ENCODE assay signal across 1 cellular context in the genomic region with DNA sequence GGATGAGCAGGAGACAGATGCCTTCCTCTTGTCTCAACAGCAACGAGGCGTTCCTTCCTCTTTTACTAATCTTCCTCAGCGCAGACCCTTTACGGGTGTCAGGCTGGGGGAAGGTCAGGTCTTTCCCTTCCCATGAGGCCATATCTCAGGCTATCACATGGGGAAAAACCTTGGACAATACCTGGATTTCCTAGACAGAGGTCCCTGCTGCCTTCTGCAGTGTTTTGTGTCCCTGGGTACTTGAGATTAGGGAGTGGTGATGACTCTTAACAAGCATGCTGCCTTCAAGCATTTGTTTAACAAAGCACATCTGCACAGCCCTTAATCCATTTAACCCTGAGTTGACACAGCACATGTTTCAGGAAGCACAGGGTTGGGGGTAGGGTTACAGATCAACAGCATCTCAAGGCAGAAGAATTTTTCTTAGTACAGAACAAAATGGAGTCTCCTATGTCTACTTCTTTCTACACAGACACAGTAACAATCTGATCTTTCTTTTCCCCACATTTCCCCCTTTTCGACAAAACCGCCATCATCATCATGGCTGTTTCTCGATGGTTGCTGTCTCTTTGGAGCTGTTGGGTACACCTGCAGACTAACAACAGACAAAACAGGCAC.
TF ChIP-seq lines count a peak whose summit lies in the region.
"Not testable (repeated sequence)": the region's sequence is repeated elsewhere in the genome, so short reads cannot be mapped to it uniquely, and the experiment has no call there.

No MANE protein-coding gene starts in this region.

TF ChIP-seq in K562, 482 proteins besides CTCF, POLR2A, EP300 and RAD21 (continued from another document and continues in another):
- peak; percentile 31; the same call in 1 of the 2 replicates for TF ChIP-seq ZBTB12 (CRISPR knock-in tag; IDR thresholded peaks at IDR 0.05)
- TF ChIP-seq, protein P1, sequence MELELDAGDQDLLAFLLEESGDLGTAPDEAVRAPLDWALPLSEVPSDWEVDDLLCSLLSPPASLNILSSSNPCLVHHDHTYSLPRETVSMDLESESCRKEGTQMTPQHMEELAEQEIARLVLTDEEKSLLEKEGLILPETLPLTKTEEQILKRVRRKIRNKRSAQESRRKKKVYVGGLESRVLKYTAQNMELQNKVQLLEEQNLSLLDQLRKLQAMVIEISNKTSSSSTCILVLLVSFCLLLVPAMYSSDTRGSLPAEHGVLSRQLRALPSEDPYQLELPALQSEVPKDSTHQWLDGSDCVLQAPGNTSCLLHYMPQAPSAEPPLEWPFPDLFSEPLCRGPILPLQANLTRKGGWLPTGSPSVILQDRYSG (tag; conservative IDR thresholded peaks at IDR 0.05; ENCODE audit: low read depth) = peak; percentile 96
- peak; percentile 85 for TF ChIP-seq CXXC5 (CRISPR knock-in tag; IDR thresholded peaks at IDR 0.05)
- 0 out of 4 replicates have a peak, but pooled peaks of 1 of the 2 experiments have one; percentile 38 for TF ChIP-seq SRF (CRISPR knock-in tag; IDR thresholded peaks at IDR 0.05)
- peak; percentile 37; the same call in 1 of the 2 replicates for TF ChIP-seq NKRF (IDR thresholded peaks at IDR 0.05; ENCODE audit: borderline replicate concordance)
- TF ChIP-seq ILK (tag; IDR thresholded peaks at IDR 0.05; ENCODE audit: borderline replicate concordance, low read depth) = peak; percentile 63
- TF ChIP-seq, protein P2, sequence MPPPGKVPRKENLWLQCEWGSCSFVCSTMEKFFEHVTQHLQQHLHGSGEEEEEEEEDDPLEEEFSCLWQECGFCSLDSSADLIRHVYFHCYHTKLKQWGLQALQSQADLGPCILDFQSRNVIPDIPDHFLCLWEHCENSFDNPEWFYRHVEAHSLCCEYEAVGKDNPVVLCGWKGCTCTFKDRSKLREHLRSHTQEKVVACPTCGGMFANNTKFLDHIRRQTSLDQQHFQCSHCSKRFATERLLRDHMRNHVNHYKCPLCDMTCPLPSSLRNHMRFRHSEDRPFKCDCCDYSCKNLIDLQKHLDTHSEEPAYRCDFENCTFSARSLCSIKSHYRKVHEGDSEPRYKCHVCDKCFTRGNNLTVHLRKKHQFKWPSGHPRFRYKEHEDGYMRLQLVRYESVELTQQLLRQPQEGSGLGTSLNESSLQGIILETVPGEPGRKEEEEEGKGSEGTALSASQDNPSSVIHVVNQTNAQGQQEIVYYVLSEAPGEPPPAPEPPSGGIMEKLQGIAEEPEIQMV (tag; conservative IDR thresholded peaks at IDR 0.05; ENCODE audit: low read depth) = peak; percentile 76
- TF ChIP-seq MTA1 (IDR thresholded peaks at IDR 0.05; ENCODE audit: borderline replicate concordance) = peak; percentile 79; the same call in 1 of the 2 replicates
- peak; percentile 86 for TF ChIP-seq BRD9 (IDR thresholded peaks at IDR 0.05; ENCODE audit: low read depth, partially characterized antibody)
- TF ChIP-seq, protein P3, sequence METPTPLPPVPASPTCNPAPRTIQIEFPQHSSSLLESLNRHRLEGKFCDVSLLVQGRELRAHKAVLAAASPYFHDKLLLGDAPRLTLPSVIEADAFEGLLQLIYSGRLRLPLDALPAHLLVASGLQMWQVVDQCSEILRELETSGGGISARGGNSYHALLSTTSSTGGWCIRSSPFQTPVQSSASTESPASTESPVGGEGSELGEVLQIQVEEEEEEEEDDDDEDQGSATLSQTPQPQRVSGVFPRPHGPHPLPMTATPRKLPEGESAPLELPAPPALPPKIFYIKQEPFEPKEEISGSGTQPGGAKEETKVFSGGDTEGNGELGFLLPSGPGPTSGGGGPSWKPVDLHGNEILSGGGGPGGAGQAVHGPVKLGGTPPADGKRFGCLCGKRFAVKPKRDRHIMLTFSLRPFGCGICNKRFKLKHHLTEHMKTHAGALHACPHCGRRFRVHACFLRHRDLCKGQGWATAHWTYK (CRISPR knock-in tag; IDR thresholded peaks at IDR 0.05) = 0 out of 2 replicates have a peak, but pooled peaks have one; percentile 23
- TF ChIP-seq NCOA2 (IDR thresholded peaks at IDR 0.05; ENCODE audit: partially characterized antibody in 2 of 2) = peak in 1 of 2 experiments; percentile 70
- TF ChIP-seq FOXA3 (CRISPR knock-in tag; conservative IDR thresholded peaks at IDR 0.05 in 1 of 2, IDR thresholded peaks at IDR 0.05 in 1 of 2) = peak; percentile 15 to 91; a peak in 2 of 4 replicates
- peak; percentile 89 for TF ChIP-seq IRF9 (tag; IDR thresholded peaks at IDR 0.05)
- TF ChIP-seq, protein P4, sequence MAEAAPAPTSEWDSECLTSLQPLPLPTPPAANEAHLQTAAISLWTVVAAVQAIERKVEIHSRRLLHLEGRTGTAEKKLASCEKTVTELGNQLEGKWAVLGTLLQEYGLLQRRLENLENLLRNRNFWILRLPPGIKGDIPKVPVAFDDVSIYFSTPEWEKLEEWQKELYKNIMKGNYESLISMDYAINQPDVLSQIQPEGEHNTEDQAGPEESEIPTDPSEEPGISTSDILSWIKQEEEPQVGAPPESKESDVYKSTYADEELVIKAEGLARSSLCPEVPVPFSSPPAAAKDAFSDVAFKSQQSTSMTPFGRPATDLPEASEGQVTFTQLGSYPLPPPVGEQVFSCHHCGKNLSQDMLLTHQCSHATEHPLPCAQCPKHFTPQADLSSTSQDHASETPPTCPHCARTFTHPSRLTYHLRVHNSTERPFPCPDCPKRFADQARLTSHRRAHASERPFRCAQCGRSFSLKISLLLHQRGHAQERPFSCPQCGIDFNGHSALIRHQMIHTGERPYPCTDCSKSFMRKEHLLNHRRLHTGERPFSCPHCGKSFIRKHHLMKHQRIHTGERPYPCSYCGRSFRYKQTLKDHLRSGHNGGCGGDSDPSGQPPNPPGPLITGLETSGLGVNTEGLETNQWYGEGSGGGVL (CRISPR knock-in tag; IDR thresholded peaks at IDR 0.05) = peak; percentile 65; the same call in 1 of the 2 replicates
- TF ChIP-seq ATF1 (CRISPR knock-in tag; IDR thresholded peaks at IDR 0.05); JUN (IDR thresholded peaks at IDR 0.05; ENCODE audit: borderline replicate concordance, low read depth, low read length): not testable (repeated sequence)
- TF ChIP-seq ATF1 (tag; IDR thresholded peaks at IDR 0.05) = peak; percentile 43
- peak; percentile 44; the same call in 1 of the 2 replicates for TF ChIP-seq KLF6 (CRISPR knock-in tag; IDR thresholded peaks at IDR 0.05; ENCODE audit: borderline replicate concordance)
- TF ChIP-seq, protein P5, sequence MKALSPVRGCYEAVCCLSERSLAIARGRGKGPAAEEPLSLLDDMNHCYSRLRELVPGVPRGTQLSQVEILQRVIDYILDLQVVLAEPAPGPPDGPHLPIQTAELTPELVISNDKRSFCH (CRISPR knock-in tag; IDR thresholded peaks at IDR 0.05) = not testable (repeated sequence)
- TF ChIP-seq, protein P5 (tag; IDR thresholded peaks at IDR 0.05) = peak; percentile 97
- TF ChIP-seq IFI16 (CRISPR knock-in tag; IDR thresholded peaks at IDR 0.05) = peak; percentile 22; the same call in 1 of the 2 replicates
- peak; percentile 69 for TF ChIP-seq MBD2 (IDR thresholded peaks at IDR 0.05; ENCODE audit: borderline replicate concordance, low read depth)
- peak; percentile 6 to 79; a peak in 3 of 4 replicates for TF ChIP-seq TEAD1 (CRISPR knock-in tag; IDR thresholded peaks at IDR 0.05)
- peak in 1 of 2 experiments; percentile 73; a peak in 1 of 4 replicates for TF ChIP-seq NONO (IDR thresholded peaks at IDR 0.05; ENCODE audit: low read depth in 2 of 2, low read length in 1 of 2)
- peak; percentile 92; the same call in 1 of the 2 replicates for TF ChIP-seq ZNF583 (CRISPR knock-in tag; IDR thresholded peaks at IDR 0.05)
- TF ChIP-seq CTBP1 (IDR thresholded peaks at IDR 0.05; ENCODE audit: borderline replicate concordance) = peak; percentile 94
- TF ChIP-seq NRF1 (conservative IDR thresholded peaks at IDR 0.05 in 1 of 2, IDR thresholded peaks at IDR 0.05 in 1 of 2) = peak; percentile 18 to 26; a peak in 1 of 4 replicates
- TF ChIP-seq NFIC (IDR thresholded peaks at IDR 0.05) = peak; percentile 90
- TF ChIP-seq, protein P6, sequence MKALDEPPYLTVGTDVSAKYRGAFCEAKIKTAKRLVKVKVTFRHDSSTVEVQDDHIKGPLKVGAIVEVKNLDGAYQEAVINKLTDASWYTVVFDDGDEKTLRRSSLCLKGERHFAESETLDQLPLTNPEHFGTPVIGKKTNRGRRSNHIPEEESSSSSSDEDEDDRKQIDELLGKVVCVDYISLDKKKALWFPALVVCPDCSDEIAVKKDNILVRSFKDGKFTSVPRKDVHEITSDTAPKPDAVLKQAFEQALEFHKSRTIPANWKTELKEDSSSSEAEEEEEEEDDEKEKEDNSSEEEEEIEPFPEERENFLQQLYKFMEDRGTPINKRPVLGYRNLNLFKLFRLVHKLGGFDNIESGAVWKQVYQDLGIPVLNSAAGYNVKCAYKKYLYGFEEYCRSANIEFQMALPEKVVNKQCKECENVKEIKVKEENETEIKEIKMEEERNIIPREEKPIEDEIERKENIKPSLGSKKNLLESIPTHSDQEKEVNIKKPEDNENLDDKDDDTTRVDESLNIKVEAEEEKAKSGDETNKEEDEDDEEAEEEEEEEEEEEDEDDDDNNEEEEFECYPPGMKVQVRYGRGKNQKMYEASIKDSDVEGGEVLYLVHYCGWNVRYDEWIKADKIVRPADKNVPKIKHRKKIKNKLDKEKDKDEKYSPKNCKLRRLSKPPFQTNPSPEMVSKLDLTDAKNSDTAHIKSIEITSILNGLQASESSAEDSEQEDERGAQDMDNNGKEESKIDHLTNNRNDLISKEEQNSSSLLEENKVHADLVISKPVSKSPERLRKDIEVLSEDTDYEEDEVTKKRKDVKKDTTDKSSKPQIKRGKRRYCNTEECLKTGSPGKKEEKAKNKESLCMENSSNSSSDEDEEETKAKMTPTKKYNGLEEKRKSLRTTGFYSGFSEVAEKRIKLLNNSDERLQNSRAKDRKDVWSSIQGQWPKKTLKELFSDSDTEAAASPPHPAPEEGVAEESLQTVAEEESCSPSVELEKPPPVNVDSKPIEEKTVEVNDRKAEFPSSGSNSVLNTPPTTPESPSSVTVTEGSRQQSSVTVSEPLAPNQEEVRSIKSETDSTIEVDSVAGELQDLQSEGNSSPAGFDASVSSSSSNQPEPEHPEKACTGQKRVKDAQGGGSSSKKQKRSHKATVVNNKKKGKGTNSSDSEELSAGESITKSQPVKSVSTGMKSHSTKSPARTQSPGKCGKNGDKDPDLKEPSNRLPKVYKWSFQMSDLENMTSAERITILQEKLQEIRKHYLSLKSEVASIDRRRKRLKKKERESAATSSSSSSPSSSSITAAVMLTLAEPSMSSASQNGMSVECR (CRISPR knock-in tag; IDR thresholded peaks at IDR 0.05) = peak; percentile 78
- peak; percentile 37 to 91; a peak in 2 of 4 replicates for TF ChIP-seq ARNT (IDR thresholded peaks at IDR 0.05)
- peak; percentile 59; the same call in 1 of the 2 replicates for TF ChIP-seq MTA3 (IDR thresholded peaks at IDR 0.05; ENCODE audit: borderline replicate concordance)
- peak; percentile 69; the same call in 1 of the 2 replicates for TF ChIP-seq KAT7 (CRISPR knock-in tag; IDR thresholded peaks at IDR 0.05; ENCODE audit: borderline replicate concordance)
- TF ChIP-seq ZNF445 (CRISPR knock-in tag; IDR thresholded peaks at IDR 0.05; ENCODE audit: low read depth) = peak; percentile 66; the same call in 1 of the 2 replicates
- peak; percentile 84 for TF ChIP-seq L3MBTL2 (IDR thresholded peaks at IDR 0.05)
- TF ChIP-seq ZNF175 (CRISPR knock-in tag; IDR thresholded peaks at IDR 0.05; ENCODE audit: low read depth) = peak; percentile 68; the same call in 1 of the 2 replicates
- TF ChIP-seq CC2D1A (IDR thresholded peaks at IDR 0.05) = peak; percentile 94; the same call in 1 of the 2 replicates
- peak; percentile 67; the same call in 1 of the 2 replicates for TF ChIP-seq ZNF274 (IDR thresholded peaks at IDR 0.05; ENCODE audit: borderline replicate concordance, low read depth, low read length)
- peak; percentile 35 to 41; a peak in 1 of 4 replicates for TF ChIP-seq MAZ (CRISPR knock-in tag; conservative IDR thresholded peaks at IDR 0.05 in 1 of 2, IDR thresholded peaks at IDR 0.05 in 1 of 2)
- 0 out of 2 replicates have a peak, but pooled peaks have one; percentile 54 for TF ChIP-seq ZBTB1 (CRISPR knock-in tag; IDR thresholded peaks at IDR 0.05; ENCODE audit: borderline replicate concordance, low read depth)
- TF ChIP-seq TEAD4 (IDR thresholded peaks at IDR 0.05; ENCODE audit: low read length) = peak; percentile 92
- 0 out of 2 replicates have a peak, but pooled peaks have one; percentile 35 for TF ChIP-seq TEAD4 (CRISPR knock-in tag; IDR thresholded peaks at IDR 0.05; ENCODE audit: borderline replicate concordance)
- peak; percentile 29; the same call in 1 of the 2 replicates for TF ChIP-seq JUN (CRISPR knock-in tag; IDR thresholded peaks at IDR 0.05; ENCODE audit: borderline replicate concordance)
- TF ChIP-seq ZNF76 (CRISPR knock-in tag; IDR thresholded peaks at IDR 0.05; ENCODE audit: borderline replicate concordance) = peak; percentile 65; the same call in 1 of the 2 replicates
- peak; percentile 24; the same call in 1 of the 2 replicates for TF ChIP-seq NFE2 (IDR thresholded peaks at IDR 0.05; ENCODE audit: low read depth)
